8 cellular contexts compared by ENCODE assay signal in genomic region chr3:52537165-52537635, GRCh38. TPM values are rescaled to one million over a fixed set of nuclear protein-coding genes. Genes with fewer than 3 reads are reported as not detected.
DNase-seq lines count a peak whose midpoint lies in the region; ATAC-seq and TF ChIP-seq lines count a peak whose summit lies in the region.

No MANE protein-coding gene starts in this region.

- H3K36me3 Mint-ChIP-seq in CD8-positive, alpha-beta T cell: peaks cover 25% of the 10 kb centered on the region

- CTCF ChIA-PET in CD8-positive, alpha-beta T cell (lab: Charles Lee): no interaction called here
- CTCF ChIA-PET in RWPE1 (lab: Yijun Ruan, JAX): no interaction called here

- H3K4me3 Mint-ChIP-seq in CD8-positive, alpha-beta T cell: peak overlapping the region; percentile 99

- H3K4me1 ChIP-seq in CD8-positive, alpha-beta T cell (ENCODE audit: insufficient read depth, low read length): peaks cover 41% of the 10 kb centered on the region
- H3K4me1 ChIP-seq in esophagus (ENCODE audit: control insufficient read depth in 2 of 2, insufficient read depth in 2 of 2, low read length in 1 of 2) (peaks cover 6 to 20% of the 10 kb centered on the region in 2 donors), neuron (ENCODE audit: insufficient read depth, low read length) (peaks cover 18% of the 10 kb centered on the region)

- peaks cover 58% of the 10 kb centered on the region for H3K4me1 Mint-ChIP-seq in CD8-positive, alpha-beta T cell (ENCODE audit: low read depth)

- peak overlapping the region; percentile 79 for H3K4me3 ChIP-seq in CD8-positive, alpha-beta T cell (ENCODE audit: low read depth, low read length)
- H3K4me3 ChIP-seq in esophagus (ENCODE audit: low read depth in 1 of 2, low read length in 2 of 2) (peak overlapping the region; percentile 71 to 90), neuron (ENCODE audit: low read length) (peak overlapping the region; percentile 56)

- TF ChIP-seq CTCF in CD8-positive, alpha-beta T cell (IDR thresholded peaks at IDR 0.05): no peak
- no peak for TF ChIP-seq CTCF in RWPE1 (conservative IDR thresholded peaks at IDR 0.05; ENCODE audit: low read depth)

- no peaks in the 10 kb centered on the region for H3K9me3 ChIP-seq in CD8-positive, alpha-beta T cell (ENCODE audit: low read length)
- H3K9me3 ChIP-seq in esophagus (ENCODE audit: control insufficient read depth in 2 of 2, insufficient read depth in 1 of 2, low read depth in 1 of 2, low read length in 1 of 2) (no peaks in the 10 kb centered on the region), neuron (ENCODE audit: low read length) (no peaks in the 10 kb centered on the region)

- H3K9me3 Mint-ChIP-seq in CD8-positive, alpha-beta T cell: no peaks in the 10 kb centered on the region

- DNase-seq in CD8-positive, alpha-beta T cell: no peak
- DNase-seq in RWPE1 (ENCODE audit: low spot score) (peak; percentile 14), NCI-H1436 (lab: John Stamatoyannopoulos, UW) (no peak), T1000 (lab: John Stamatoyannopoulos, UW) (no peak)
- DNase-seq in activated CD4-positive, CD25-positive, alpha-beta regulatory T cell treated with anti-CD3 and anti-CD28 coated beads, Interleukin-2, amount 50 U/mL, for 72 hours: no peak

- intact Hi-C loops in CD8-positive, alpha-beta T cell (cut with DNase I, micrococcal nuclease): loop anchor here (2.0 to 10.0 kb wide), 5 partner anchors 82 to 562 kb away; partner anchors contain the start of genes ABHD14A (in 1 of the 2), ABHD14B (in 1 of the 2), GNL3 (in 1 of the 2) and NISCH (in 1 of the 2)

- no peaks in the 10 kb centered on the region for H3K27me3 ChIP-seq in CD8-positive, alpha-beta T cell (ENCODE audit: insufficient read depth, low read length)
- H3K27me3 ChIP-seq in esophagus (ENCODE audit: control insufficient read depth in 1 of 2, insufficient read depth in 2 of 2, low read length in 2 of 2) (no peaks in the 10 kb centered on the region), neuron (ENCODE audit: insufficient read depth, low read length) (no peaks in the 10 kb centered on the region)

- peak overlapping the region; percentile 98 for H3K27ac Mint-ChIP-seq in CD8-positive, alpha-beta T cell

- 2% methylated on average over 6 of the region's 6 CpGs for WGBS in esophagus, 2 donors

- H2AFZ ChIP-seq in neuron (ENCODE audit: low read depth, low read length): no peak overlapping the region

- H3K27me3 Mint-ChIP-seq in CD8-positive, alpha-beta T cell (ENCODE audit: low read depth): no peaks in the 10 kb centered on the region

- no peak for ATAC-seq in CD8-positive, alpha-beta T cell
- ATAC-seq in GM19023 (IDR thresholded peaks at IDR 0.05; ENCODE audit: unreplicated experiment): no peak

- peak overlapping the region; percentile 83 for H3K27ac ChIP-seq in CD8-positive, alpha-beta T cell (ENCODE audit: low read depth, low read length)
- H3K27ac ChIP-seq in RWPE1 (peak overlapping the region; percentile 90), esophagus (ENCODE audit: low read depth in 2 of 2, low read length in 1 of 2) (peak overlapping the region; percentile 91 to 93)

- POLR2A ChIA-PET in CD8-positive, alpha-beta T cell (lab: Charles Lee): no interaction called here
- POLR2A ChIA-PET in RWPE1 (lab: Yijun Ruan, JAX; ENCODE audit: low non-redundant PET): no interaction called here

- no peaks in the 10 kb centered on the region for H3K36me3 ChIP-seq in CD8-positive, alpha-beta T cell (ENCODE audit: insufficient read depth, low read length)
- H3K36me3 ChIP-seq in esophagus (ENCODE audit: control insufficient read depth in 2 of 2, insufficient read depth in 2 of 2, low read length in 1 of 2): peaks cover 0 to 4% of the 10 kb centered on the region in 2 donors
- H3K36me3 ChIP-seq in neuron (ENCODE audit: insufficient read depth, low read length): peaks cover 14% of the 10 kb centered on the region

RNA-seq across cellular contexts. Expression of gene UQCC5, which starts 0.8 kb away (rescaled TPM):
- 1 to 10 TPM; 5.2 to 6.8 TPM for total RNA-seq in CD8-positive, alpha-beta T cell
- polyA plus RNA-seq in esophagus: 10 to 100 TPM; 20.9 to 37.7 TPM

RNA-seq across cellular contexts. Expression of gene NT5DC2, which starts 3.5 kb away (rescaled TPM):
- total RNA-seq in CD8-positive, alpha-beta T cell: 1 to 10 TPM; 4.8 to 6.7 TPM
- polyA plus RNA-seq in esophagus: 10 to 100 TPM; 81.7 to 93.7 TPM

RNA-seq across cellular contexts. Expression of gene STAB1, which starts 42.1 kb away (rescaled TPM):
- under 1 TPM; 0.33 to 0.46 TPM for total RNA-seq in CD8-positive, alpha-beta T cell
- polyA plus RNA-seq in esophagus: 10 to 100 TPM; 30.5 to 39.0 TPM
